In genomic region chr14:102523200-102524025, GRCh38 we compare ENCODE assay signal across 10 cellular contexts. TPM values are rescaled to one million over a fixed set of nuclear protein-coding genes. Genes with fewer than 3 reads are reported as not detected.
DNase-seq lines count a peak whose midpoint lies in the region; ATAC-seq, FAIRE-seq and TF ChIP-seq lines count a peak whose summit lies in the region.
"Had no signal": no experiment of that assay in that cellular context is flagged by ENCODE, and none has a peak within 500 bp of the region (broad histone marks: within the 10 kb centered on the region; RNA-seq: fewer than 3 reads in every experiment).

No MANE protein-coding gene starts in this region.

- H3K4me2 ChIP-seq in endothelial cell of umbilical vein (ENCODE audit: insufficient read depth, low read length): no peak overlapping the region

- H3K9me1 ChIP-seq in endothelial cell of umbilical vein (replicated peaks; ENCODE audit: control insufficient read depth, extremely low read depth, insufficient read depth, low read length): no peaks in the 10 kb centered on the region

- POLR2A ChIA-PET in HEK293 (lab: Yijun Ruan, JAX) (interaction anchor here (1.8 kb wide), 1 partner anchor 68 kb away, joined by 11 read pairs; the partner anchor contains the start of gene RCOR1), endothelial cell of umbilical vein (lab: Charles Lee) (interaction anchor here (1.1 kb wide), 1 partner anchor 429 kb away, joined by 3 read pairs; no protein-coding TSS in a partner anchor)

- H3K36me3 ChIP-seq in HEK293 (ENCODE audit: control insufficient read depth in 2 of 2, insufficient read depth in 1 of 2, low read length in 2 of 2) (no peaks in the 10 kb centered on the region), endothelial cell of umbilical vein (ENCODE audit: control insufficient read depth in 2 of 2, extremely low read depth in 1 of 2, insufficient read depth in 2 of 2, low read length in 2 of 2) (no peaks in the 10 kb centered on the region), psoas muscle (ENCODE audit: insufficient read depth in 1 of 2, low read depth in 1 of 2) (no peaks in the 10 kb centered on the region), adrenal gland (replicated peaks in 1 of 2) (no peaks in the 10 kb centered on the region)

- 59 to 69% (median 65%) methylated on average over 24 to 26 of the region's 26 CpGs for WGBS in psoas muscle, 3 donors
- 37 to 61% (median 54%) methylated on average over 11 to 26 of the region's 26 CpGs for WGBS in adrenal gland, 4 donors

- H3K4me3 ChIP-seq in HEK293 (ENCODE audit: low read depth, low read length) (no peak overlapping the region), endothelial cell of umbilical vein (replicated peaks in 1 of 3; ENCODE audit: insufficient read depth in 1 of 3, low read depth in 1 of 3, low read length in 3 of 3) (no peak overlapping the region), psoas muscle (peak overlapping the region; percentile 68), adrenal gland (no peak overlapping the region)
- H3K4me3 ChIP-seq: K562 had no signal

- H3K9me3 ChIP-seq in HEK293 (ENCODE audit: control insufficient read depth, insufficient read depth, low read depth, low read length) (no peaks in the 10 kb centered on the region), endothelial cell of umbilical vein (replicated peaks; ENCODE audit: control insufficient read depth, insufficient read depth, low read length) (no peaks in the 10 kb centered on the region), psoas muscle (no peaks in the 10 kb centered on the region), adrenal gland (replicated peaks in 1 of 3) (no peaks in the 10 kb centered on the region)

- dilution Hi-C loops in endothelial cell of umbilical vein (cut with MboI; ENCODE audit: extremely low pct_ligation_motif_present, low sequenced_read_pairs): no loop called here

- no peaks in the 10 kb centered on the region for H4K20me1 ChIP-seq in endothelial cell of umbilical vein (replicated peaks; ENCODE audit: control insufficient read depth, extremely low read depth, insufficient read depth, low read length)

- intact Hi-C loops in endothelial cell of umbilical vein (cut with micrococcal nuclease): loop anchor here (1.0 to 10.0 kb wide), 5 partner anchors 69 to 255 kb away; partner anchors contain the start of gene RCOR1
- intact Hi-C loops in psoas muscle (cut with DNase I): loop anchor here in 1 of 2 donors (2.0 to 10.0 kb wide), 2 partner anchors 69 to 391 kb away; partner anchors contain the start of gene RCOR1
- intact Hi-C loops in adrenal gland (cut with DNase I): loop anchor here in 1 of 2 donors (10.0 kb wide), 2 partner anchors 71 to 171 kb away; partner anchors contain the start of gene RCOR1

- TF ChIP-seq CTCF in HEK293 (tag by site-specific recombination; IDR thresholded peaks at IDR 0.05) (no peak), endothelial cell of umbilical vein (IDR thresholded peaks at IDR 0.05; ENCODE audit: extremely low read depth in 1 of 2, insufficient read depth in 1 of 2, low read depth in 1 of 2, low read length in 2 of 2) (no peak), psoas muscle (IDR thresholded peaks at IDR 0.05) (no peak), adrenal gland (IDR thresholded peaks at IDR 0.05) (no peak)

- DNase-seq in NCI-H774 (lab: John Stamatoyannopoulos, UW): peak; percentile 32
- DNase-seq in endothelial cell of umbilical vein (ENCODE audit: low read depth, low spot score): no peak
- peak in 1 of 2 donors; percentile 40 for DNase-seq in psoas muscle
- no peak for DNase-seq in adrenal gland
- no peak for DNase-seq in T-helper 9 cell
- DNase-seq: foreskin melanocyte had no signal

- no peak overlapping the region for H3K27ac ChIP-seq in HEK293 (ENCODE audit: extremely low read depth, low read depth, low read length)
- no peak overlapping the region for H3K27ac ChIP-seq in endothelial cell of umbilical vein (ENCODE audit: insufficient read depth, low read depth, low read length)
- H3K27ac ChIP-seq in psoas muscle: no peak overlapping the region
- H3K27ac ChIP-seq in adrenal gland: peak overlapping the region in 2 of 5 donors; percentile 26 to 75

- H2AFZ ChIP-seq in endothelial cell of umbilical vein (ENCODE audit: low read depth, low read length): peak overlapping the region; percentile 71

- no peak overlapping the region for H3K9ac ChIP-seq in endothelial cell of umbilical vein (replicated peaks; ENCODE audit: extremely low read depth, insufficient read depth, low read length)

- no peak for FAIRE-seq in endothelial cell of umbilical vein (lab: Jason Lieb, UNC)
- FAIRE-seq: GM12878, K562 had no signal

- BruUV-seq in endothelial cell of umbilical vein (replicated peaks; lab: Mats Ljungman, UMichigan): no TSS peak

- TF ChIP-seq POLR2A in endothelial cell of umbilical vein (IDR thresholded peaks at IDR 0.05; ENCODE audit: low read depth, low read length): no peak
- TF ChIP-seq POLR2A in adrenal gland (IDR thresholded peaks at IDR 0.05): no peak

- H3K4me1 ChIP-seq in HEK293 (ENCODE audit: control insufficient read depth, insufficient read depth, low read length) (no peaks in the 10 kb centered on the region), endothelial cell of umbilical vein (ENCODE audit: control insufficient read depth, extremely low read depth, insufficient read depth, low read length) (peaks cover 24% of the 10 kb centered on the region), psoas muscle (peaks cover 11% of the 10 kb centered on the region), adrenal gland (replicated peaks in 1 of 2) (peaks cover 0 to 6% of the 10 kb centered on the region in 2 donors)

- ATAC-seq in psoas muscle: no peak
- no peak for ATAC-seq in GM18873 (IDR thresholded peaks at IDR 0.05; ENCODE audit: low FRiP score, unreplicated experiment)

- CTCF ChIA-PET in HEK293 (lab: Yijun Ruan, JAX): interaction anchor here (0.6 to 3.0 kb wide), 15 partner anchors 8 to 274 kb away, joined by 3 to 16 read pairs (median 5); no protein-coding TSS in a partner anchor
- CTCF ChIA-PET in endothelial cell of umbilical vein (lab: Charles Lee): interaction anchor here (1.0 to 3.0 kb wide), 7 partner anchors 13 to 171 kb away, joined by 3 to 40 read pairs (median 10); no protein-coding TSS in a partner anchor

- no peaks in the 10 kb centered on the region for H3K79me2 ChIP-seq in endothelial cell of umbilical vein (ENCODE audit: control insufficient read depth, insufficient read depth, low read length)

- H3K27me3 ChIP-seq in endothelial cell of umbilical vein (ENCODE audit: control insufficient read depth in 2 of 2, insufficient read depth in 2 of 2, low read length in 2 of 2) (no peaks in the 10 kb centered on the region), psoas muscle (ENCODE audit: insufficient read depth in 3 of 3, low read length in 2 of 3) (no peaks in the 10 kb centered on the region), adrenal gland (no peaks in the 10 kb centered on the region)

TF ChIP-seq in HEK293, 187 proteins besides CTCF, POLR2A, EP300 and RAD21 (continues in another document):
- TF ChIP-seq KLF8 (tag by site-specific recombination; IDR thresholded peaks at IDR 0.05) (no peak), ZNF843 (tag by site-specific recombination; IDR thresholded peaks at IDR 0.05) (no peak), ZNF211 (tag by site-specific recombination; IDR thresholded peaks at IDR 0.05; ENCODE audit: low read depth) (no peak), ZNF175 (tag by site-specific recombination; IDR thresholded peaks at IDR 0.05) (no peak), ZNF639 (tag by site-specific recombination; IDR thresholded peaks at IDR 0.05) (no peak), ZNF366 (tag by site-specific recombination; conservative IDR thresholded peaks at IDR 0.05) (peak; percentile 74)

TF ChIP-seq in endothelial cell of umbilical vein, 7 proteins besides CTCF, POLR2A, EP300 and RAD21:
- no peak for TF ChIP-seq MYC (IDR thresholded peaks at IDR 0.05; ENCODE audit: low read depth, low read length)
- no peak for TF ChIP-seq POLR2AphosphoS5 (IDR thresholded peaks at IDR 0.05; ENCODE audit: insufficient read depth, low read depth, low read length)
- TF ChIP-seq EZH2 (IDR thresholded peaks at IDR 0.05; ENCODE audit: borderline replicate concordance, low read depth, low read length, severe bottlenecking): no peak
- no peak for TF ChIP-seq FOS (IDR thresholded peaks at IDR 0.05; ENCODE audit: borderline replicate concordance, insufficient read depth, low read length)
- no peak for TF ChIP-seq GATA2 (IDR thresholded peaks at IDR 0.05; ENCODE audit: insufficient read depth, insufficient read length, low read depth, low read length)
TF ChIP-seq in endothelial cell of umbilical vein: peak in this region for 0.

RNA-seq across cellular contexts. Expression of gene ANKRD9, which starts 13.8 kb away (rescaled TPM):
- total RNA-seq in endothelial cell of umbilical vein: 24.6 and 25.9 TPM in 2 replicates
- polyA plus RNA-seq in endothelial cell of umbilical vein: 21.0 and 27.5 TPM in 2 replicates
- polyA plus RNA-seq in endothelial cell of umbilical vein (2011; cell fraction: cytosol; rRNA removed): 5.7 and 11.8 TPM in 2 replicates
- polyA plus RNA-seq in endothelial cell of umbilical vein (2011; cell fraction: nucleus; rRNA removed): 21.4 and 27.4 TPM in 2 replicates
- 5.1 and 12.3 TPM in 2 replicates for polyA plus RNA-seq in endothelial cell of umbilical vein (2012)
- polyA minus RNA-seq in endothelial cell of umbilical vein: 5.9 and 6.0 TPM in 2 replicates
- 22.3 TPM for polyA minus RNA-seq in endothelial cell of umbilical vein (2011; cell fraction: cytosol; rRNA and poly(A)+ RNA removed)
- polyA minus RNA-seq in endothelial cell of umbilical vein (2011; cell fraction: nucleus; rRNA and poly(A)+ RNA removed): 3.6 and 3.8 TPM in 2 replicates
- total RNA-seq in psoas muscle: 100 to 1,000 TPM in 2 of 4 donors, 10 to 100 TPM in 2; 48.1 to 126 (median 98.0) TPM
- polyA plus RNA-seq in psoas muscle: 10 to 100 TPM; 22.7 to 74.4 (median 36.6) TPM
- 100 to 1,000 TPM in 1 of 8 donors, 10 to 100 TPM in 7; 21.4 to 105 (median 50.8) TPM for total RNA-seq in adrenal gland
- polyA plus RNA-seq in adrenal gland: 10 to 100 TPM in 2 of 3 donors, 1 to 10 TPM in 1; 2.6 to 35.2 (median 19.5) TPM
